17 cellular contexts compared by ENCODE assay signal in genomic region chr14:36874396-36875138, GRCh38.
DNase-seq lines count a peak whose midpoint lies in the region; ATAC-seq and TF ChIP-seq lines count a peak whose summit lies in the region.
"Had no signal": no experiment of that assay in that cellular context is flagged by ENCODE, and none has a peak within 500 bp of the region (broad histone marks: within the 10 kb centered on the region; RNA-seq: fewer than 3 reads in every experiment).

No MANE protein-coding gene starts in this region.

- no peak overlapping the region for H3K4me3 ChIP-seq in PC-3 (ENCODE audit: low read length)
- H3K4me3 ChIP-seq: tibial artery had no signal

- no peak overlapping the region for H3K9ac ChIP-seq in PC-3 (ENCODE audit: low read length)

- no peaks in the 10 kb centered on the region for H3K27me3 ChIP-seq in PC-3 (ENCODE audit: low read length)
- H3K27me3 ChIP-seq: tibial artery had no signal

- BruUV-seq in PC-3 (replicated peaks; lab: Mats Ljungman, UMichigan): no TSS peak

- CTCF ChIA-PET in PC-3 (lab: Charles Lee): no interaction called here

- no peaks in the 10 kb centered on the region for H3K9me3 ChIP-seq in PC-3 (ENCODE audit: low read length)
- H3K9me3 ChIP-seq: tibial artery had no signal

- peak; percentile 98 for DNase-seq in DMS79 treated with DMSO at 0.1 percent for 48 hours (lab: John Stamatoyannopoulos, UW)
- peak; percentile 91 for DNase-seq in NCI-H1105 treated with DMSO at 0.1 percent for 48 hours (lab: John Stamatoyannopoulos, UW)
- DNase-seq in PC-3: peak; percentile 18
- DNase-seq in kidney tubule cell (ENCODE audit: low spot score): peak; percentile 25
- DNase-seq in GM13976 (ENCODE audit: low spot score): no peak
- DNase-seq in SIG-M5 (lab: John Stamatoyannopoulos, UW): no peak
- DNase-seq in dermis blood vessel endothelial cell: no peak
- DNase-seq: activated CD4-positive, alpha-beta T cell treated with anti-CD3 and anti-CD28 coated beads, Interleukin-2, amount 10 ng/mL, durations not matched to agents 7 days and 5 days; CD4-positive, alpha-beta T cell; DND-41; H7; immature natural killer cell; NCI-H1417 treated with DMSO at 0.1 percent for 48 hours; NCI-H446 treated with DMSO at 0.1 percent for 48 hours; stimulated activated naive CD8-positive, alpha-beta T cell treated with anti-CD3 and anti-CD28 coated beads, Interleukin-15, Interleukin-2, amounts not matched to agents 100 U/mL and 50 U/mL, for 24 hours; tibial artery had no signal

- no peaks in the 10 kb centered on the region for H4K20me1 ChIP-seq in PC-3 (ENCODE audit: low read length)

- no peak overlapping the region for H3K27ac ChIP-seq in PC-3 (ENCODE audit: low read length)
- H3K27ac ChIP-seq: tibial artery had no signal

- POLR2A ChIA-PET in PC-3 (lab: Charles Lee; ENCODE audit: unreplicated experiment): interaction anchor here (0.7 kb wide), 1 partner anchor 562 kb away, joined by 3 read pairs; no protein-coding TSS in a partner anchor

- H3K9me2 ChIP-seq in PC-3 (replicated peaks; ENCODE audit: low read length): no peaks in the 10 kb centered on the region

- intact Hi-C loops in PC-3 (cut with micrococcal nuclease): no loop called here

- H3K36me3 ChIP-seq in PC-3 (ENCODE audit: low read depth, low read length): no peaks in the 10 kb centered on the region
- H3K36me3 ChIP-seq: tibial artery had no signal

- no peaks in the 10 kb centered on the region for H3K79me2 ChIP-seq in PC-3 (ENCODE audit: low read length)

- H2AFZ ChIP-seq in PC-3 (ENCODE audit: low read length): no peak overlapping the region

- in situ Hi-C loops in GM13976 (cut with MboI; ENCODE audit: low sequenced_read_pairs, unreplicated experiment): no loop called here

- H3K4me1 ChIP-seq in PC-3 (ENCODE audit: insufficient read depth, low read length): peaks cover 7% of the 10 kb centered on the region; the same call in 1 of the 2 replicates
- H3K4me1 ChIP-seq: tibial artery had no signal

- ATAC-seq in PC-3: no peak
- ATAC-seq: activated naive CD4-positive, alpha-beta T cell treated with anti-CD3 and anti-CD28 coated beads, Interleukin-2, amount 50 U/mL, for 72 hours; stimulated activated naive CD8-positive, alpha-beta T cell treated with anti-CD3 and anti-CD28 coated beads, Interleukin-15, Interleukin-2, amounts not matched to agents 100 U/mL and 50 U/mL, for 24 hours had no signal

- no peak for TF ChIP-seq CTCF in PC-3 (conservative IDR thresholded peaks at IDR 0.05; ENCODE audit: low read depth, low read length)
- TF ChIP-seq CTCF in GM13976 (IDR thresholded peaks at IDR 0.05; ENCODE audit: borderline replicate concordance, control extremely low read depth, extremely low read depth, insufficient read depth, missing control alignments): no peak

- H3K4me2 ChIP-seq in PC-3 (ENCODE audit: low read length): no peak overlapping the region

- no peaks in the 10 kb centered on the region for H3F3A ChIP-seq in PC-3 (ENCODE audit: low read length, unreplicated experiment)

Comparison
In these comparisons a context has a peak if more than half of its experiments do, and no peak if none do; other contexts are left out.
1. DNase-seq: peak in DMS79 treated with DMSO at 0.1 percent for 48 hours (single experiment), NCI-H1105 treated with DMSO at 0.1 percent for 48 hours (single experiment), PC-3 (single experiment) and kidney tubule cell (single experiment); none in GM13976 (single experiment), SIG-M5 (single experiment) and dermis blood vessel endothelial cell (single experiment).